In the genomic region with DNA sequence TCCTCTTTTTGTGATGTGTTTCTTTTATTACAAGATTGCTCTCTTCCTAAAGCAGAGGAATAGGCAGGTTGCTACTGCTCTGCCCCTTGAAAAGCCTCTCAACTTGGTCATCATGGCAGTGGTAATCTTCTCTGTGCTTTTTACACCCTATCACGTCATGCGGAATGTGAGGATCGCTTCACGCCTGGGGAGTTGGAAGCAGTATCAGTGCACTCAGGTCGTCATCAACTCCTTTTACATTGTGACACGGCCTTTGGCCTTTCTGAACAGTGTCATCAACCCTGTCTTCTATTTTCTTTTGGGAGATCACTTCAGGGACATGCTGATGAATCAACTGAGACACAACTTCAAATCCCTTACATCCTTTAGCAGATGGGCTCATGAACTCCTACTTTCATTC, we compare ENCODE assay signal across 21 cellular contexts. TPM values are rescaled to one million over a fixed set of nuclear protein-coding genes. Genes with fewer than 3 reads are reported as not detected.
"Had no signal": no experiment of that assay in that cellular context is flagged by ENCODE, and none has a peak within 500 bp of the region (broad histone marks: within the 10 kb centered on the region; RNA-seq: fewer than 3 reads in every experiment).

No MANE protein-coding gene starts in this region.

- H3K9me3 Mint-ChIP-seq: natural killer cell had no signal

- H3K9me3 ChIP-seq: esophagus squamous epithelium, pancreas, testis had no signal

- H3K27me3 Mint-ChIP-seq: type B pancreatic cell had no signal

- H3K4me3 ChIP-seq: esophagus squamous epithelium, left lung, pancreas, skin epidermis, spleen, testis, tibial artery had no signal

- H3K4me3 Mint-ChIP-seq: effector memory CD8-positive, alpha-beta T cell; natural killer cell; stimulated activated memory B cell treated with anti-CD40 and anti-IgM and Interleukin-4, amounts not matched to agents 10 μg/mL and 1 μg/mL and 100 μg/mL, for 72 hours; type B pancreatic cell had no signal

- H3K4me1 ChIP-seq: left lung, pancreas, testis had no signal

- ATAC-seq: effector memory CD8-positive, alpha-beta T cell; left lung; natural killer cell; pancreas; stimulated activated memory B cell treated with anti-CD40 and anti-IgM and Interleukin-4, amounts not matched to agents 10 μg/mL and 1 μg/mL and 100 μg/mL, for 72 hours; stimulated activated naive CD8-positive, alpha-beta T cell treated with anti-CD3 and anti-CD28 coated beads, Interleukin-15, Interleukin-2, amounts not matched to agents 100 U/mL and 50 U/mL, for 24 hours had no signal

- H3K36me3 ChIP-seq: esophagus squamous epithelium, left lung, pancreas, spleen, tibial artery had no signal

- H3K27ac ChIP-seq: esophagus squamous epithelium, left lung, pancreas, skin epidermis, spleen, testis, tibial artery had no signal

- H3K27me3 ChIP-seq: esophagus squamous epithelium, left lung, spleen, testis, tibial artery had no signal

- H3K27ac Mint-ChIP-seq: effector memory CD8-positive, alpha-beta T cell; natural killer cell; type B pancreatic cell had no signal

- DNase-seq: cortex of kidney; effector memory CD8-positive, alpha-beta T cell; esophagus squamous epithelium; head of caudate nucleus; left lung; natural killer cell; pancreas; retina; spleen; stimulated activated CD4-positive, alpha-beta T cell treated with anti-CD3 and anti-CD28 coated beads, Interleukin-4, amount 100 ng/mL, for 4 hours; stimulated activated naive CD8-positive, alpha-beta T cell treated with anti-CD3 and anti-CD28 coated beads, Interleukin-15, Interleukin-2, amounts not matched to agents 100 U/mL and 50 U/mL, for 24 hours; substantia nigra; testis; tibial artery had no signal

- H3K36me3 Mint-ChIP-seq: natural killer cell; stimulated activated memory B cell treated with anti-CD40 and anti-IgM and Interleukin-4, amounts not matched to agents 10 μg/mL and 1 μg/mL and 100 μg/mL, for 72 hours; type B pancreatic cell had no signal

RNA-seq across cellular contexts. Expression of a gene that starts 7.7 kb away (rescaled TPM):
- total RNA-seq: dermis microvascular lymphatic vessel endothelial cell, lung microvascular endothelial cell had no signal
- polyA plus RNA-seq: keratinocyte, neural cell had no signal
